Comparison of ENCODE assay signal across 4 cellular contexts in the genomic region with DNA sequence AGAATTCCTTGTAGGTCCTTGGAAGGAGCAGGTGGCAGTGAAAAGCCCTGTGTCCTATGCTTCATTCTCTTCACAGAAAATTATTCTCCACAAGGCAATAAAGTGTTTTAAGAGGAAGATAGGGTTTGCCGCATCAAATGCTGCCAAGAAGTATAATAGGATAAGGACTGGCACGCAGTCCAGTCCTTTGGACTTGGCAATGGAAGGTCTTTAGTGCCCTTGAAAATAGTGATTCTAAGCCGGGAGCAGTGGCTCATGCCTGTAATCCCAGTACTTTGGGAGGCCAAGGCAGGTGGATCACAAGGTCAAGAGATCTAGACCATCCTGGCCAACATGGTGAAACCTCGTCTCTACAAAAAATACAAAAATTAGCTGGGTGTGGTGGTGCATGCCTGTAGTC. TPM values are rescaled to one million over a fixed set of nuclear protein-coding genes. Genes with fewer than 3 reads are reported as not detected.
A peak's percentile ranks its signal among the peaks of the same experiment; 100 is the strongest.
DNase-seq lines count a peak whose midpoint lies in the region; ATAC-seq, FAIRE-seq and TF ChIP-seq lines count a peak whose summit lies in the region.
"Not testable (repeated sequence)": the region's sequence is repeated elsewhere in the genome, so short reads cannot be mapped to it uniquely, and the experiment has no call there.

No MANE protein-coding gene starts in this region.

- H3K27me3 ChIP-seq in H1 (replicated peaks in 1 of 4; ENCODE audit: control insufficient read depth in 3 of 4, extremely low read depth in 1 of 4, insufficient read depth in 3 of 4, low read length in 3 of 4); heart left ventricle: not testable (repeated sequence)

- H3K9me3 Mint-ChIP-seq in activated T-helper 17 cell treated with anti-CD3 and anti-CD28 coated beads, Interleukin-2, amount 50 U/mL, for 72 hours = not testable (repeated sequence)

- POLR2A ChIA-PET in H1 (lab: Charles Lee; ENCODE audit: partially characterized antibody) = not testable (repeated sequence)

- not testable (repeated sequence) for TF ChIP-seq POLR2A in H1 (IDR thresholded peaks at IDR 0.05; ENCODE audit: control extremely low read depth in 1 of 2, low read depth in 2 of 2, low read length in 2 of 2); heart left ventricle (IDR thresholded peaks at IDR 0.05)

- H2AFZ ChIP-seq in H1 (ENCODE audit: low read length) = not testable (repeated sequence)

- not testable (repeated sequence) for H3K23me2 ChIP-seq in H1 (ENCODE audit: low read depth, low read length)

- H3K79me2 ChIP-seq in H1 (ENCODE audit: control insufficient read depth in 1 of 2, insufficient read depth in 2 of 2, low read length in 2 of 2) = not testable (repeated sequence)

- intact Hi-C loops in heart left ventricle (cut with DNase I) = loop anchor here in 1 of 10 donors (10.0 kb wide), 1 partner anchor 52 kb away; no protein-coding TSS in a partner anchor
- intact Hi-C loops in left ventricle myocardium superior (cut with micrococcal nuclease) = not testable (repeated sequence)

- 0 out of 2 replicates have a peak overlapping the region, but pooled peaks have one; percentile 72 for H2BK15ac ChIP-seq in H1 (ENCODE audit: low read length)

- not testable (repeated sequence) for H4K8ac ChIP-seq in H1 (ENCODE audit: extremely low read depth, insufficient read depth, low read length)

- not testable (repeated sequence) for H3K56ac ChIP-seq in H1 (replicated peaks; ENCODE audit: insufficient read length, low read depth, low read length)

- H3K36me3 Mint-ChIP-seq in activated T-helper 17 cell treated with anti-CD3 and anti-CD28 coated beads, Interleukin-2, amount 50 U/mL, for 72 hours (ENCODE audit: low read depth) = not testable (repeated sequence)

- H3K23ac ChIP-seq in H1 (ENCODE audit: insufficient read length) = not testable (repeated sequence)

- H3K27ac ChIP-seq in H1 (ENCODE audit: low read depth, low read length) = not testable (repeated sequence)
- H3K27ac ChIP-seq in heart left ventricle = peak overlapping the region in 3 of 12 donors; percentile 26 to 63 (median 43)

- not testable (repeated sequence) for H4K91ac ChIP-seq in H1 (replicated peaks; ENCODE audit: insufficient read length, low read length)

- H2BK5ac ChIP-seq in H1 (ENCODE audit: low read depth, low read length) = not testable (repeated sequence)

- H3K14ac ChIP-seq in H1 (ENCODE audit: insufficient read length) = not testable (repeated sequence)

- not testable (repeated sequence) for H3K4ac ChIP-seq in H1 (replicated peaks; ENCODE audit: insufficient read length, low read depth, low read length)

- not testable (repeated sequence) for H3K79me1 ChIP-seq in H1 (ENCODE audit: low read depth, low read length)

- not testable (repeated sequence) for TF ChIP-seq CTCF in H1 (IDR thresholded peaks at IDR 0.05; ENCODE audit: control extremely low read depth in 1 of 3, insufficient read depth in 1 of 3, low read depth in 1 of 3, low read length in 3 of 3); heart left ventricle (IDR thresholded peaks at IDR 0.05)

- H2BK12ac ChIP-seq in H1 (ENCODE audit: low read depth, low read length) = not testable (repeated sequence)

- H3K9me3 ChIP-seq in H1 (ENCODE audit: insufficient read depth in 2 of 2, low read depth in 1 of 2, low read length in 1 of 2); heart left ventricle: not testable (repeated sequence)

- FAIRE-seq in H1 (lab: Jason Lieb, UNC) = not testable (repeated sequence)

- not testable (repeated sequence) for ATAC-seq in activated T-helper 17 cell treated with anti-CD3 and anti-CD28 coated beads, Interleukin-2, amount 50 U/mL, for 72 hours (replicated peaks)
- ATAC-seq in heart left ventricle = peak in 3 of 4 donors; percentile 41 to 58 (median 48)
- peak; percentile 82 for ATAC-seq in left ventricle myocardium superior

- not testable (repeated sequence) for H2AK5ac ChIP-seq in H1 (ENCODE audit: low read depth, low read length)

- H3K4me3 Mint-ChIP-seq in activated T-helper 17 cell treated with anti-CD3 and anti-CD28 coated beads, Interleukin-2, amount 50 U/mL, for 72 hours = peak overlapping the region; percentile 9

- not testable (repeated sequence) for H3K4me1 Mint-ChIP-seq in activated T-helper 17 cell treated with anti-CD3 and anti-CD28 coated beads, Interleukin-2, amount 50 U/mL, for 72 hours

- H3K9ac ChIP-seq in H1 (replicated peaks in 1 of 4; ENCODE audit: extremely low read depth in 1 of 4, low read depth in 3 of 4, low read length in 3 of 4) = not testable (repeated sequence)

- TF ChIP-seq EP300 in H1 (IDR thresholded peaks at IDR 0.05; ENCODE audit: borderline replicate concordance in 1 of 2, low read depth in 2 of 2, low read length in 2 of 2) = not testable (repeated sequence)

- H4K20me1 ChIP-seq in H1 (replicated peaks in 1 of 2; ENCODE audit: control insufficient read depth in 1 of 2, insufficient read depth in 2 of 2, low read length in 2 of 2) = not testable (repeated sequence)

- not testable (repeated sequence) for H2BK120ac ChIP-seq in H1 (replicated peaks; ENCODE audit: low read depth, low read length)

- not testable (repeated sequence) for TF ChIP-seq RAD21 in H1 (IDR thresholded peaks at IDR 0.05 in 1 of 2, conservative IDR thresholded peaks at IDR 0.05 in 1 of 2; ENCODE audit: low read depth in 2 of 2, low read length in 2 of 2)

- DNase-seq in H1 (ENCODE audit: low read depth in 1 of 2, low spot score in 2 of 2); heart left ventricle; left ventricle myocardium superior: not testable (repeated sequence)

- H3K36me3 ChIP-seq in H1 (ENCODE audit: control insufficient read depth in 2 of 4, insufficient read depth in 4 of 4, low read length in 3 of 4); heart left ventricle: not testable (repeated sequence)

- not testable (repeated sequence) for H2BK20ac ChIP-seq in H1 (ENCODE audit: low read length)

- 97% methylated on average over 4 of the region's 4 CpGs; no CpG with 5 or more reads in 1 of the 2 experiments for WGBS in H1 (ENCODE audit: extremely low coverage in 1 of 2, insufficient coverage in 1 of 2, insufficient read length in 1 of 2, insufficient replicate concordance in 2 of 2, low coverage in 1 of 2, low lambda C conversion rate in 2 of 2, missing lambda C conversion rate in 1 of 2), 2 experiments
- WGBS in heart left ventricle, 4 donors = 55 to 76% (median 58%) methylated on average over 4 of the region's 4 CpGs

- not testable (repeated sequence) for H4K5ac ChIP-seq in H1 (ENCODE audit: insufficient read length, low read depth, low read length)

- not testable (repeated sequence) for H3K4me1 ChIP-seq in H1 (replicated peaks in 1 of 4; ENCODE audit: control insufficient read depth in 3 of 4, insufficient read depth in 4 of 4, low read length in 3 of 4)
- H3K4me1 ChIP-seq in heart left ventricle = peaks cover 0 to 22% (median 6%) of the 10 kb centered on the region in 12 donors

- CTCF ChIA-PET in H1 (lab: Charles Lee; ENCODE audit: partially characterized antibody) = interaction anchor here (0.7 to 2.4 kb wide), 4 partner anchors 14 to 252 kb away, joined by 3 to 10 read pairs (median 4); partner anchors contain the start of gene NRBF2

- peak overlapping the region; percentile 5 for H3K27ac Mint-ChIP-seq in activated T-helper 17 cell treated with anti-CD3 and anti-CD28 coated beads, Interleukin-2, amount 50 U/mL, for 72 hours

- not testable (repeated sequence) for H3K4me3 ChIP-seq in H1 (ENCODE audit: extremely low read depth in 1 of 4, insufficient read depth in 2 of 4, low read depth in 3 of 4, low read length in 4 of 4); heart left ventricle

- H3K27me3 Mint-ChIP-seq in activated T-helper 17 cell treated with anti-CD3 and anti-CD28 coated beads, Interleukin-2, amount 50 U/mL, for 72 hours = peaks cover 21% of the 10 kb centered on the region

- H3K4me2 ChIP-seq in H1 (ENCODE audit: insufficient read depth in 1 of 2, low read depth in 2 of 2, low read length in 2 of 2) = not testable (repeated sequence)

- not testable (repeated sequence) for H3K18ac ChIP-seq in H1 (ENCODE audit: extremely low read depth, low read length)

RNA-seq across cellular contexts. Expression of gene NRBF2, which starts 29.9 kb away (rescaled TPM):
- 10 to 100 TPM; 21.5 to 22.4 TPM for total RNA-seq in activated T-helper 17 cell treated with anti-CD3 and anti-CD28 coated beads, Interleukin-2, amount 50 U/mL, for 72 hours
- 29.9 and 30.0 TPM in 2 replicates for total RNA-seq in H1 (2021; fragmentation: NEBNext Ultra II Directional; extraction: Animal tissue kit (Norgen Biotek cat#: 25700))
- polyA plus RNA-seq in H1 (2011; rRNA removed) (6.3 and 11.0 TPM in 2 replicates), heart left ventricle (10 to 100 TPM in 1 of 2 donors, 1 to 10 TPM in 1; 2.7 to 15.2 TPM)
- 13.3 TPM for polyA plus RNA-seq in H1 (2011; cell fraction: cytosol; rRNA removed)
- polyA plus RNA-seq in H1 (2011; cell fraction: nucleus; rRNA removed) = 6.4 TPM
- polyA plus RNA-seq in H1 (2012, experiment 1 of 2) = 18.2 to 24.5 TPM (median 20.8 TPM) in 4 replicates
- polyA plus RNA-seq in H1 (2012, experiment 2 of 2) = 5.7 TPM
- 33.3 TPM for polyA plus RNA-seq in H1 (2013, experiment 1 of 2)
- 32.9 TPM for polyA plus RNA-seq in H1 (2013, experiment 2 of 2)
- polyA minus RNA-seq in H1 (2011; rRNA and poly(A)+ RNA removed) = 8.8 and 12.6 TPM in 2 replicates
- 11.6 TPM for polyA minus RNA-seq in H1 (2011; cell fraction: cytosol; rRNA and poly(A)+ RNA removed)
- 13.5 TPM for polyA minus RNA-seq in H1 (2011; cell fraction: nucleus; rRNA and poly(A)+ RNA removed)
- total RNA-seq in heart left ventricle (10 to 100 TPM in 6 of 9 donors, 1 to 10 TPM in 3; 7.4 to 18.3 (median 10.7) TPM), left ventricle myocardium superior (8.5 TPM)
